13 cellular contexts compared by ENCODE assay signal in the genomic region with DNA sequence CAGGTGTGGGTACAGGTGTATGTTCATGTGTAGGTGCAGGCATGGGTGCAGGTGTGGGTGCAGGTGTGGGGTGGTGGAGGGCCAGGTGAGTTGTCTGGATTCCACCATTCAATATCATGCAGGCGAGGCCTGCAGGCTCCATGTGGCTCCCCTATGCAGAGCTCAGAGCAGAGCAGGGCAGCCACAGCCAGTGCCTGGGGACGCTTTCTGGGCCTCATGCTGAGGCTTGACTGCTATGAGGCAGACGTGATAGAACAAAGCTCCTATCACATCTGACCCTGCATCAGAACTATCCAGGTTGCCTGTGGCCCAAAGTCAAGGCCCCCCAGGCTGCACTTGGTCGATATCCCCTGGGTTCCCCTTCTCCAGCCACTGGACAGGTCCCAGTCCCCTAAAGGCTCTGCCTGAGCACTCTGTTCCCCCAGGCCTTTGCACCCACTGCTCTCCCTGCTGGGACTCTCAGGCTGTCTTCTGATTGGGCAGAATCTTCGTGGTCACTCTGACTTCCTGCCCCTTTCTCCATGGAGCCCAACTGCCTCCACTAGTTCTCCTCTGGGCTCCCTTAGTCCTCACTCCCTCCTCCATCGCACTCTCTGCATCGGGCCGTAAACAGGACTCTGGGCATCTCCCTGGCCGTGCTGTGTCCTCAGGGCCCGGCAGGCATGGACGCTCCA.
DNase-seq lines count a peak whose midpoint lies in the region; ATAC-seq, FAIRE-seq and TF ChIP-seq lines count a peak whose summit lies in the region.
"Had no signal": no experiment of that assay in that cellular context is flagged by ENCODE, and none has a peak within 500 bp of the region (broad histone marks: within the 10 kb centered on the region; RNA-seq: fewer than 3 reads in every experiment).

No MANE protein-coding gene starts in this region.

- H2AFZ ChIP-seq in GM23248, result no peak overlapping the region

- no peak for FAIRE-seq in kidney (lab: Jason Lieb, UNC)
- FAIRE-seq: RCC 7860 had no signal

- no peak for TF ChIP-seq CTCF in kidney (IDR thresholded peaks at IDR 0.05; ENCODE audit: borderline replicate concordance, extremely low read depth, insufficient read depth)

- no peaks in the 10 kb centered on the region for H3K9me2 ChIP-seq in GM23248 (ENCODE audit: insufficient read depth)

- H3K79me2 ChIP-seq in GM23248 (ENCODE audit: insufficient read depth), result no peaks in the 10 kb centered on the region

- H3K4me2 ChIP-seq in BLaER1 (peak overlapping the region; percentile 88), GM23248 (ENCODE audit: unreplicated experiment) (no peak overlapping the region)

- H3K36me3 ChIP-seq in BLaER1 (peaks cover 8% of the 10 kb centered on the region; the same call in 1 of the 2 replicates), GM23248 (ENCODE audit: low read depth) (no peaks in the 10 kb centered on the region), kidney (ENCODE audit: control insufficient read depth in 1 of 2, insufficient read depth in 2 of 2, low read length in 2 of 2) (peaks cover 7 to 13% of the 10 kb centered on the region in 2 donors)

- peaks cover 7% of the 10 kb centered on the region for H3F3A ChIP-seq in GM23248 (ENCODE audit: insufficient read depth)

- H3K4me3 ChIP-seq in BLaER1 (no peak overlapping the region), GM23248 (no peak overlapping the region), kidney (ENCODE audit: low read length in 2 of 2) (no peak overlapping the region)

- intact Hi-C loops in kidney (cut with DNase I), result no loop called here

- H3K27ac ChIP-seq in BLaER1 (peak overlapping the region; percentile 66; the same call in 1 of the 2 replicates), GM23248 (no peak overlapping the region), kidney (ENCODE audit: low read depth in 2 of 2, low read length in 2 of 2) (no peak overlapping the region)

- H4K20me1 ChIP-seq in BLaER1 (no peaks in the 10 kb centered on the region), GM23248 (ENCODE audit: insufficient read depth) (no peaks in the 10 kb centered on the region)

- H3K4me1 Mint-ChIP-seq in T-helper 17 cell, result no peaks in the 10 kb centered on the region
- H3K4me1 Mint-ChIP-seq: CD8-positive, alpha-beta memory T cell had no signal

- no peaks in the 10 kb centered on the region for H3K36me3 Mint-ChIP-seq in T-helper 17 cell (ENCODE audit: low read depth)
- H3K36me3 Mint-ChIP-seq: CD8-positive, alpha-beta memory T cell had no signal

- H3K4me1 ChIP-seq in BLaER1, result peaks cover 84% of the 10 kb centered on the region
- no peaks in the 10 kb centered on the region for H3K4me1 ChIP-seq in GM23248 (ENCODE audit: insufficient read depth)
- H3K4me1 ChIP-seq in kidney (ENCODE audit: control insufficient read depth in 1 of 2, insufficient read depth in 1 of 2, low read depth in 1 of 2, low read length in 2 of 2), result peaks cover 3 to 26% of the 10 kb centered on the region in 2 donors

- in situ Hi-C loops in GM23248 (cut with MboI), result no loop called here

- no peaks in the 10 kb centered on the region for H3K9me3 ChIP-seq in BLaER1
- H3K9me3 ChIP-seq in GM23248 (ENCODE audit: low read depth), result no peaks in the 10 kb centered on the region
- H3K9me3 ChIP-seq in T-helper 17 cell (ENCODE audit: control insufficient read depth, low read length, poor library complexity, severe bottlenecking), result no peaks in the 10 kb centered on the region
- no peaks in the 10 kb centered on the region for H3K9me3 ChIP-seq in kidney (ENCODE audit: control insufficient read depth in 1 of 2, low read length in 2 of 2)

- 77 to 80% methylated on average over 11 of the region's 11 CpGs for WGBS in GM23248 (ENCODE audit: low coverage in 1 of 2, low lambda C conversion rate in 2 of 2, missing lambda C conversion rate in 2 of 2), 2 experiments

- H3K27me3 Mint-ChIP-seq in T-helper 17 cell, result peaks cover 33% of the 10 kb centered on the region
- H3K27me3 Mint-ChIP-seq: B cell had no signal

- DNase-seq in GM23248 (peak; percentile 34), T-helper 17 cell (no peak), kidney (peak; percentile 55), ecto neural progenitor cell (ENCODE audit: low spot score) (no peak), NCI-H510A (lab: John Stamatoyannopoulos, UW) (no peak)
- DNase-seq: CD8-positive, alpha-beta memory T cell; NCI-H2029; NCI-H510A treated with DMSO at 0.1 percent for 48 hours had no signal

- H3K27me3 ChIP-seq in BLaER1 (no peaks in the 10 kb centered on the region), GM23248 (replicated peaks; ENCODE audit: insufficient read depth) (no peaks in the 10 kb centered on the region)

- no peak overlapping the region for H3K4me3 Mint-ChIP-seq in T-helper 17 cell
- H3K4me3 Mint-ChIP-seq: B cell; CD8-positive, alpha-beta memory T cell had no signal

- H3K9ac ChIP-seq in BLaER1, result no peak overlapping the region
- H3K9ac ChIP-seq in GM23248, result no peak overlapping the region
- no peak overlapping the region for H3K9ac ChIP-seq in kidney (ENCODE audit: low read length in 2 of 2)

- peak overlapping the region; percentile 63 for H3K27ac Mint-ChIP-seq in T-helper 17 cell
- H3K27ac Mint-ChIP-seq: B cell had no signal

- ATAC-seq in T-helper 17 cell, result no peak
- no peak for ATAC-seq in HG03108 (IDR thresholded peaks at IDR 0.05; ENCODE audit: unreplicated experiment)
- ATAC-seq in GM21723 (IDR thresholded peaks at IDR 0.05; ENCODE audit: unreplicated experiment), result no peak

Comparison
In these comparisons a context has a peak if more than half of its experiments do, and no peak if none do; other contexts are left out.
1. DNase-seq: peak in GM23248 (single experiment) and kidney (single experiment); none in T-helper 17 cell (0 of 3), ecto neural progenitor cell (single experiment) and NCI-H510A (single experiment).